In the genomic region with DNA sequence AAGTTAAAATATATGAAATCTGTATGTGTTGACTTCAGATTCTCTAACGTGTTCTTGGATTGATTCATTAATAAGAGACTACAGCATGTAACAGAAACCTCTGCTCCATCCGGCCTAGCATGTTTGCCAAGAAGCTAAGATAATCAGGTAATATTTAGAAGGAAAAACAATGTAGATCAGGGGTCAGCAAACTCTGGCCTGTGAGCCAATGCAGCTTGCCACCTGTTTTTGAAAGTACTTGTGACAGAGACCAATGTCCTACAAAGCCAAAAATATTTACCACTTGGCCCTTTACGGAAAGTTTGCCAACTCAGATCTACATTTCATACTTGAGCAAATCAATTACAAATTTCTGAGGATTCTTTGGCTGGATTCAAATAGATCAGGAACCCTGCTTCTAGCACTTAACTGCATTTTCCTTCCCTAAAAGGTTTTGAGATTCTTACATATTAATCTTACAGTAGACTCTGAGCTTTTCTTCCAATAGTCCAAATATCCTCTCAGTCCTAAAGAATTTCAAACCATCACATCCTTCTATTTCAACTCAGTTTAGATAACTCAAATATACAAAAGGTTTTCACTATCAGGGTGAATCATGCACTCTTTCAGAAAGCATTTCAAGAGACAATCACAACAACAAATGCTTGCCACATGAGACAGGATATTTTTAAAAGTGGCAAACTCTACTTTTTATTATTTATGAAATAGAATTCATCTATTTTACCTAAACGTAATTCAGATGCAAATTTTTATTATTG, we compare ENCODE assay signal across 25 cellular contexts. TPM values are rescaled to one million over a fixed set of nuclear protein-coding genes. Genes with fewer than 3 reads are reported as not detected.
DNase-seq lines count a peak whose midpoint lies in the region; ATAC-seq and TF ChIP-seq lines count a peak whose summit lies in the region.
"Had no signal": no experiment of that assay in that cellular context is flagged by ENCODE, and none has a peak within 500 bp of the region (broad histone marks: within the 10 kb centered on the region; RNA-seq: fewer than 3 reads in every experiment).

No MANE protein-coding gene starts in this region.

- H3K9me3 ChIP-seq in left ventricle myocardium inferior (replicated peaks): no peaks in the 10 kb centered on the region
- H3K9me3 ChIP-seq in heart right ventricle: no peaks in the 10 kb centered on the region
- no peaks in the 10 kb centered on the region for H3K9me3 ChIP-seq in SU-DHL-6 (ENCODE audit: insufficient read depth, low read length)
- no peaks in the 10 kb centered on the region for H3K9me3 ChIP-seq in subcutaneous abdominal adipose tissue (ENCODE audit: control insufficient read depth in 5 of 5, low read length in 5 of 5)
- H3K9me3 ChIP-seq: prostate gland, uterus had no signal

- H3K4me2 ChIP-seq in SU-DHL-6 (ENCODE audit: low read depth, low read length, poor library complexity, severe bottlenecking): peak overlapping the region; percentile 96

- H3K27ac ChIP-seq in left ventricle myocardium inferior (replicated peaks): peak overlapping the region; percentile 57
- peak overlapping the region in 4 of 10 donors; percentile 1 to 50 (median 33) for H3K27ac ChIP-seq in heart right ventricle
- H3K27ac ChIP-seq in SU-DHL-6 (ENCODE audit: low read depth, low read length): peak overlapping the region; percentile 99
- H3K27ac ChIP-seq in subcutaneous abdominal adipose tissue (ENCODE audit: low read depth, low read length): peak overlapping the region; percentile 5
- H3K27ac ChIP-seq: prostate gland, RWPE1, uterus had no signal

- no peaks in the 10 kb centered on the region for H3K9me2 ChIP-seq in SU-DHL-6 (replicated peaks; ENCODE audit: insufficient read depth, low read length)

- DNase-seq in left ventricle myocardium inferior (no peak), heart right ventricle (no peak), iris pigment epithelial cell (ENCODE audit: low read depth) (peak; percentile 68), GM19238 (ENCODE audit: insufficient read length, low spot score) (no peak), ACHN (no peak), SK-N-DZ (ENCODE audit: low spot score) (no peak)
- DNase-seq: activated gamma-delta T cell; amygdala; CD4-positive, CD25-positive, alpha-beta regulatory T cell; DMS 273 treated with DMSO at 0.1 percent for 48 hours; effector memory CD4-positive, alpha-beta T cell; hippocampal formation; NCI-H187; NCI-H446; stimulated activated CD4-positive, alpha-beta T cell treated with anti-CD3 and anti-CD28 coated beads, Interleukin-12 subunit alpha, Interleukin-12 subunit beta, amount 100 ng/mL, for 4 hours; T-helper 1 cell; uterus had no signal

- intact Hi-C loops in left ventricle myocardium inferior (cut with micrococcal nuclease) (no loop called here), heart right ventricle (cut with DNase I) (loop anchor here in 8 of 10 donors (5.0 to 10.0 kb wide), 8 partner anchors 88 to 378 kb away; no protein-coding TSS in a partner anchor)

- peaks cover 71% of the 10 kb centered on the region for H3K4me1 ChIP-seq in left ventricle myocardium inferior
- peaks cover 0 to 77% (median 48%) of the 10 kb centered on the region in 9 donors for H3K4me1 ChIP-seq in heart right ventricle
- peaks cover 2 to 35% (median 27%) of the 10 kb centered on the region in 5 donors for H3K4me1 ChIP-seq in subcutaneous abdominal adipose tissue (ENCODE audit: control insufficient read depth in 5 of 5, insufficient read depth in 5 of 5, low read length in 5 of 5)
- H3K4me1 ChIP-seq: prostate gland, uterus had no signal

- H3K9ac ChIP-seq in SU-DHL-6 (ENCODE audit: low read length) (peak overlapping the region; percentile 74), subcutaneous abdominal adipose tissue (ENCODE audit: low read length in 5 of 5) (no peak overlapping the region)

- peaks cover 19% of the 10 kb centered on the region for H3K79me2 ChIP-seq in SU-DHL-6 (ENCODE audit: insufficient read depth, low read length)

- in situ Hi-C loops in ACHN (cut with HindIII; ENCODE audit: low pct_ligation_motif_present, low pct_unique_long_range_greater_than_20kb, low sequenced_read_pairs): no loop called here

- TF ChIP-seq CTCF in left ventricle myocardium inferior (IDR thresholded peaks at IDR 0.05; ENCODE audit: borderline replicate concordance): no peak
- no peak for TF ChIP-seq CTCF in heart right ventricle (IDR thresholded peaks at IDR 0.05)
- TF ChIP-seq CTCF in SU-DHL-6 (IDR thresholded peaks at IDR 0.05; ENCODE audit: insufficient read depth, low read length, poor library complexity, severe bottlenecking): no peak

- H3K36me3 ChIP-seq in left ventricle myocardium inferior (peaks cover 20% of the 10 kb centered on the region), heart right ventricle (peaks cover 0 to 75% (median 12%) of the 10 kb centered on the region in 9 donors), SU-DHL-6 (ENCODE audit: low read length) (peaks cover 5% of the 10 kb centered on the region), subcutaneous abdominal adipose tissue (ENCODE audit: control insufficient read depth in 5 of 5, insufficient read depth in 5 of 5, low read length in 5 of 5) (peaks cover 6 to 21% (median 11%) of the 10 kb centered on the region in 5 donors)
- H3K36me3 ChIP-seq: prostate gland, uterus had no signal

- H3F3A ChIP-seq in SU-DHL-6 (ENCODE audit: insufficient read depth): peaks cover 86% of the 10 kb centered on the region

- no peaks in the 10 kb centered on the region for H4K20me1 ChIP-seq in SU-DHL-6 (ENCODE audit: low read depth, low read length)

- no peak overlapping the region for H2AFZ ChIP-seq in SU-DHL-6 (ENCODE audit: low read depth, low read length, severe bottlenecking)

- H3K27me3 ChIP-seq in left ventricle myocardium inferior (ENCODE audit: low read depth) (no peaks in the 10 kb centered on the region), heart right ventricle (no peaks in the 10 kb centered on the region), SU-DHL-6 (ENCODE audit: low read length) (no peaks in the 10 kb centered on the region), subcutaneous abdominal adipose tissue (ENCODE audit: control insufficient read depth in 5 of 5, insufficient read depth in 4 of 5, low read length in 5 of 5) (no peaks in the 10 kb centered on the region)
- H3K27me3 ChIP-seq: uterus had no signal

- 42 to 45% methylated on average over 4 of the region's 4 CpGs for WGBS in heart right ventricle, 2 donors

- no peak overlapping the region for H3K4me3 ChIP-seq in left ventricle myocardium inferior
- no peak overlapping the region for H3K4me3 ChIP-seq in heart right ventricle
- H3K4me3 ChIP-seq in SU-DHL-6 (ENCODE audit: insufficient read depth, low read length, poor library complexity, severe bottlenecking): peak overlapping the region; percentile 63
- H3K4me3 ChIP-seq in subcutaneous abdominal adipose tissue (ENCODE audit: low read depth in 1 of 5, low read length in 5 of 5): no peak overlapping the region
- H3K4me3 ChIP-seq: prostate gland, uterus had no signal

- ATAC-seq in heart right ventricle: no peak
- ATAC-seq: HCT116; natural killer cell treated with Interleukin-12 subunit alpha and Interleukin-12 subunit beta and Interleukin-15 and Interleukin-18, amount 100 ng/mL, for 72 hours had no signal

RNA-seq across cellular contexts. Expression of a gene that starts 29.5 kb away (rescaled TPM):
- total RNA-seq in left ventricle myocardium inferior (not detected), heart right ventricle (not detected)
- under 1 TPM in 1 of 2 donors, not detected in 1; 0.06 TPM for polyA plus RNA-seq in heart right ventricle
- not detected in 2 replicates for polyA plus RNA-seq in SK-N-DZ (2014; cell fraction: cytosol; rRNA removed)
- not detected in 2 replicates for polyA plus RNA-seq in SK-N-DZ (2014; cell fraction: nucleus; rRNA removed)
- total RNA-seq: CD4-positive, CD25-positive, alpha-beta regulatory T cell; natural killer cell treated with Interleukin-12 subunit alpha and Interleukin-12 subunit beta and Interleukin-15 and Interleukin-18, amount 100 ng/mL, for 72 hours; prostate gland; uterus had no signal
- polyA plus RNA-seq: CD4-positive, CD25-positive, alpha-beta regulatory T cell; IgD-negative memory B cell; keratinocyte had no signal
